15 cellular contexts compared by ENCODE assay signal in genomic region chr18:68723539-68723938, GRCh38. TPM values are rescaled to one million over a fixed set of nuclear protein-coding genes. Genes with fewer than 3 reads are reported as not detected.
DNase-seq lines count a peak whose midpoint lies in the region; ATAC-seq and TF ChIP-seq lines count a peak whose summit lies in the region.
"Had no signal": no experiment of that assay in that cellular context is flagged by ENCODE, and none has a peak within 500 bp of the region (broad histone marks: within the 10 kb centered on the region; RNA-seq: fewer than 3 reads in every experiment).

No MANE protein-coding gene starts in this region.

- peaks cover 4% of the 10 kb centered on the region for H3K4me1 ChIP-seq in A673 (ENCODE audit: insufficient read depth, low read length, poor library complexity, severe bottlenecking)
- H3K4me1 ChIP-seq: BE2C had no signal

- H3K27me3 ChIP-seq in A673 (replicated peaks; ENCODE audit: insufficient read depth, low read depth, low read length, poor library complexity) = no peaks in the 10 kb centered on the region
- H3K27me3 ChIP-seq: BE2C had no signal

- no peak overlapping the region for H3K27ac Mint-ChIP-seq in natural killer cell treated with Interleukin-12 subunit alpha and Interleukin-12 subunit beta and Interleukin-15 and Interleukin-18, amount 100 ng/mL, for 72 hours
- H3K27ac Mint-ChIP-seq in natural killer cell (peak overlapping the region in 1 of 2 donors; percentile 96), IgD-negative memory B cell (peak overlapping the region in 2 of 3 donors; percentile 22 to 33)
- H3K27ac Mint-ChIP-seq: CD8-positive, alpha-beta T cell; H9 had no signal

- H3K4me3 ChIP-seq in fibroblast of villous mesenchyme (ENCODE audit: low read depth, low read length) (no peak overlapping the region), A673 (ENCODE audit: low read depth, low read length, poor library complexity, severe bottlenecking) (no peak overlapping the region)
- H3K4me3 ChIP-seq: GM12878 had no signal

- TF ChIP-seq CTCF in natural killer cell (IDR thresholded peaks at IDR 0.05) = no peak
- TF ChIP-seq CTCF in fibroblast of villous mesenchyme (IDR thresholded peaks at IDR 0.05; ENCODE audit: insufficient read depth, low read depth, low read length) = no peak
- TF ChIP-seq CTCF in A673 (conservative IDR thresholded peaks at IDR 0.05; ENCODE audit: low read depth, low read length) = no peak

- peaks cover 13 to 25% of the 10 kb centered on the region in 2 donors for H3K4me1 Mint-ChIP-seq in natural killer cell treated with Interleukin-12 subunit alpha and Interleukin-12 subunit beta and Interleukin-15 and Interleukin-18, amount 100 ng/mL, for 72 hours (ENCODE audit: low read depth in 2 of 2)
- H3K4me1 Mint-ChIP-seq in natural killer cell = peaks cover 22 to 31% of the 10 kb centered on the region in 2 donors
- peaks cover 20 to 24% (median 21%) of the 10 kb centered on the region in 3 donors for H3K4me1 Mint-ChIP-seq in IgD-negative memory B cell

- no peak for DNase-seq in natural killer cell treated with Interleukin-12 subunit alpha and Interleukin-12 subunit beta and Interleukin-15 and Interleukin-18, amount 100 ng/mL, for 72 hours (ENCODE audit: low spot score)
- no peak for DNase-seq in natural killer cell
- peak; percentile 27 for DNase-seq in fibroblast of villous mesenchyme (ENCODE audit: low read depth)
- no peak for DNase-seq in A673 (ENCODE audit: low spot score)
- DNase-seq: BE2C; CD8-positive, alpha-beta T cell; COR-L47; GOT3 had no signal

- no peaks in the 10 kb centered on the region for H3K36me3 Mint-ChIP-seq in natural killer cell treated with Interleukin-12 subunit alpha and Interleukin-12 subunit beta and Interleukin-15 and Interleukin-18, amount 100 ng/mL, for 72 hours
- no peaks in the 10 kb centered on the region for H3K36me3 Mint-ChIP-seq in natural killer cell
- peaks cover 2% of the 10 kb centered on the region for H3K36me3 Mint-ChIP-seq in IgD-negative memory B cell

- H3K4me3 Mint-ChIP-seq in natural killer cell treated with Interleukin-12 subunit alpha and Interleukin-12 subunit beta and Interleukin-15 and Interleukin-18, amount 100 ng/mL, for 72 hours = peak overlapping the region; percentile 7
- H3K4me3 Mint-ChIP-seq in natural killer cell = no peak overlapping the region
- H3K4me3 Mint-ChIP-seq in IgD-negative memory B cell = peak overlapping the region in 1 of 4 donors; percentile 82
- H3K4me3 Mint-ChIP-seq: CD8-positive, alpha-beta T cell; H9 had no signal

- CTCF ChIA-PET in A673 (lab: Charles Lee) = no interaction called here

- H3K9me3 ChIP-seq in A673 (ENCODE audit: low read depth, low read length, poor library complexity, severe bottlenecking) = no peaks in the 10 kb centered on the region
- H3K9me3 ChIP-seq: BE2C had no signal

- BruUV-seq in A673 (replicated peaks; lab: Mats Ljungman, UMichigan) = no TSS peak

- intact Hi-C loops in natural killer cell (cut with micrococcal nuclease) = no loop called here
- intact Hi-C loops in A673 (cut with micrococcal nuclease; ENCODE audit: unreplicated experiment) = no loop called here

- no peaks in the 10 kb centered on the region for H3K36me3 ChIP-seq in A673 (ENCODE audit: insufficient read depth, low read length, poor library complexity, severe bottlenecking)
- H3K36me3 ChIP-seq: BE2C had no signal

- no peak overlapping the region for H3K27ac ChIP-seq in A673 (ENCODE audit: low read depth, low read length, poor library complexity, severe bottlenecking)
- H3K27ac ChIP-seq: C4-2B had no signal

- H3K9me3 Mint-ChIP-seq in natural killer cell treated with Interleukin-12 subunit alpha and Interleukin-12 subunit beta and Interleukin-15 and Interleukin-18, amount 100 ng/mL, for 72 hours = no peaks in the 10 kb centered on the region
- no peaks in the 10 kb centered on the region for H3K9me3 Mint-ChIP-seq in natural killer cell
- H3K9me3 Mint-ChIP-seq in IgD-negative memory B cell = peaks cover 0 to 2% (median 0%) of the 10 kb centered on the region in 3 donors

- no peaks in the 10 kb centered on the region for H3K27me3 Mint-ChIP-seq in natural killer cell treated with Interleukin-12 subunit alpha and Interleukin-12 subunit beta and Interleukin-15 and Interleukin-18, amount 100 ng/mL, for 72 hours
- H3K27me3 Mint-ChIP-seq in natural killer cell (ENCODE audit: low read depth in 2 of 2) (no peaks in the 10 kb centered on the region), IgD-negative memory B cell (no peaks in the 10 kb centered on the region)

- POLR2A ChIA-PET in A673 (lab: Charles Lee; ENCODE audit: low non-redundant PET) = no interaction called here

- ATAC-seq in natural killer cell treated with Interleukin-12 subunit alpha and Interleukin-12 subunit beta and Interleukin-15 and Interleukin-18, amount 100 ng/mL, for 72 hours = no peak
- ATAC-seq in natural killer cell = no peak
- no peak for ATAC-seq in HG03520 (IDR thresholded peaks at IDR 0.05; ENCODE audit: unreplicated experiment)
- no peak for ATAC-seq in GM18868 (IDR thresholded peaks at IDR 0.05; ENCODE audit: unreplicated experiment)
- ATAC-seq: CD8-positive, alpha-beta T cell; HepG2 had no signal

RNA-seq across cellular contexts. Expression of gene TMX3, which starts 8.6 kb away (rescaled TPM):
- 10 to 100 TPM; 53.0 to 64.8 TPM for total RNA-seq in natural killer cell treated with Interleukin-12 subunit alpha and Interleukin-12 subunit beta and Interleukin-15 and Interleukin-18, amount 100 ng/mL, for 72 hours
- total RNA-seq in natural killer cell (10 to 100 TPM; 60.2 to 63.9 (median 62.0) TPM), fibroblast of villous mesenchyme (115 and 152 TPM in 2 replicates), A673 (2021) (56.0 and 58.7 TPM in 2 replicates)
- 13.5 TPM for polyA plus RNA-seq in IgD-negative memory B cell

Comparison
In these comparisons a context has a peak if more than half of its experiments do, and no peak if none do; other contexts are left out.
1. H3K27ac Mint-ChIP-seq: peak in IgD-negative memory B cell (2 of 3); none in natural killer cell treated with Interleukin-12 subunit alpha and Interleukin-12 subunit beta and Interleukin-15 and Interleukin-18, amount 100 ng/mL, for 72 hours (0 of 2).